13 cellular contexts compared by ENCODE assay signal in genomic region chr1:78553859-78554258, GRCh38.
A peak's percentile ranks its signal among the peaks of the same experiment; 100 is the strongest.
DNase-seq lines count a peak whose midpoint lies in the region; ATAC-seq, FAIRE-seq and TF ChIP-seq lines count a peak whose summit lies in the region.
"Had no signal": no experiment of that assay in that cellular context is flagged by ENCODE, and none has a peak within 500 bp of the region (broad histone marks: within the 10 kb centered on the region; RNA-seq: fewer than 3 reads in every experiment).

No MANE protein-coding gene starts in this region.

- H3K9me3 Mint-ChIP-seq in activated T-helper 17 cell treated with anti-CD3 and anti-CD28 coated beads, Interleukin-2, amount 50 U/mL, for 72 hours = peaks cover 8% of the 10 kb centered on the region

- H3K4me1 Mint-ChIP-seq in activated T-helper 17 cell treated with anti-CD3 and anti-CD28 coated beads, Interleukin-2, amount 50 U/mL, for 72 hours = no peaks in the 10 kb centered on the region
- H3K4me1 Mint-ChIP-seq: memory B cell had no signal

- H3K4me3 ChIP-seq in GM06990 (replicated peaks; ENCODE audit: low read depth, low read length) = no peak overlapping the region
- no peak overlapping the region for H3K4me3 ChIP-seq in HFF-Myc (replicated peaks; ENCODE audit: low read depth, low read length)

- DNase-seq in GM06990 (ENCODE audit: extremely low read depth, insufficient read length) (no peak), HFF-Myc (ENCODE audit: extremely low read depth, low read depth) (no peak), RPMI8226 (peak; percentile 20), iPS-NIHi7 (ENCODE audit: extremely low spot score) (peak; percentile 50), urothelium cell line (ENCODE audit: low spot score) (no peak), ecto neural progenitor cell (ENCODE audit: low spot score) (no peak), GM12892 (ENCODE audit: insufficient read length) (no peak)
- DNase-seq: activated CD8-positive, alpha-beta memory T cell treated with anti-CD3 and anti-CD28 coated beads for 24 hours; aorta; NCI-H1436 treated with DMSO at 0.1 percent for 48 hours; right cardiac atrium had no signal

- H3K27ac Mint-ChIP-seq in activated T-helper 17 cell treated with anti-CD3 and anti-CD28 coated beads, Interleukin-2, amount 50 U/mL, for 72 hours = no peak overlapping the region
- H3K27ac Mint-ChIP-seq: memory B cell had no signal

- H3K36me3 Mint-ChIP-seq in activated T-helper 17 cell treated with anti-CD3 and anti-CD28 coated beads, Interleukin-2, amount 50 U/mL, for 72 hours (ENCODE audit: low read depth) = no peaks in the 10 kb centered on the region
- H3K36me3 Mint-ChIP-seq: memory B cell had no signal

- no peak for ATAC-seq in activated T-helper 17 cell treated with anti-CD3 and anti-CD28 coated beads, Interleukin-2, amount 50 U/mL, for 72 hours (replicated peaks)
- ATAC-seq: right cardiac atrium had no signal

- peaks cover 16% of the 10 kb centered on the region for H3K27me3 Mint-ChIP-seq in activated T-helper 17 cell treated with anti-CD3 and anti-CD28 coated beads, Interleukin-2, amount 50 U/mL, for 72 hours
- H3K27me3 Mint-ChIP-seq: memory B cell had no signal

- TF ChIP-seq CTCF in GM06990 (IDR thresholded peaks at IDR 0.05; ENCODE audit: insufficient read depth, low read length, poor library complexity, severe bottlenecking) = peak; percentile 36
- TF ChIP-seq CTCF in HFF-Myc (IDR thresholded peaks at IDR 0.05; ENCODE audit: low read depth, low read length, missing control alignments) = peak; percentile 22

- H3K36me3 ChIP-seq in GM06990 (ENCODE audit: control insufficient read depth, insufficient read depth, low read length) = no peaks in the 10 kb centered on the region

- no peak for TF ChIP-seq POLR2A in GM12892 (IDR thresholded peaks at IDR 0.05; ENCODE audit: low read depth, low read length)

- FAIRE-seq in urothelium cell line (lab: Jason Lieb, UNC) (no peak), GM12892 (lab: Jason Lieb, UNC) (no peak)

- H3K27me3 ChIP-seq in GM06990 (replicated peaks; ENCODE audit: control insufficient read depth, insufficient read depth, low read length) = no peaks in the 10 kb centered on the region

- H3K4me3 Mint-ChIP-seq in activated T-helper 17 cell treated with anti-CD3 and anti-CD28 coated beads, Interleukin-2, amount 50 U/mL, for 72 hours = no peak overlapping the region
- H3K4me3 Mint-ChIP-seq: memory B cell had no signal

Comparison
In these comparisons a context has a peak if more than half of its experiments do, and no peak if none do; other contexts are left out.
1. DNase-seq: peak in RPMI8226 (single experiment) and iPS-NIHi7 (single experiment); none in GM06990 (single experiment), HFF-Myc (single experiment), urothelium cell line (single experiment), ecto neural progenitor cell (single experiment) and GM12892 (single experiment).